ENCODE assay signal across 1 cellular context in the genomic region with DNA sequence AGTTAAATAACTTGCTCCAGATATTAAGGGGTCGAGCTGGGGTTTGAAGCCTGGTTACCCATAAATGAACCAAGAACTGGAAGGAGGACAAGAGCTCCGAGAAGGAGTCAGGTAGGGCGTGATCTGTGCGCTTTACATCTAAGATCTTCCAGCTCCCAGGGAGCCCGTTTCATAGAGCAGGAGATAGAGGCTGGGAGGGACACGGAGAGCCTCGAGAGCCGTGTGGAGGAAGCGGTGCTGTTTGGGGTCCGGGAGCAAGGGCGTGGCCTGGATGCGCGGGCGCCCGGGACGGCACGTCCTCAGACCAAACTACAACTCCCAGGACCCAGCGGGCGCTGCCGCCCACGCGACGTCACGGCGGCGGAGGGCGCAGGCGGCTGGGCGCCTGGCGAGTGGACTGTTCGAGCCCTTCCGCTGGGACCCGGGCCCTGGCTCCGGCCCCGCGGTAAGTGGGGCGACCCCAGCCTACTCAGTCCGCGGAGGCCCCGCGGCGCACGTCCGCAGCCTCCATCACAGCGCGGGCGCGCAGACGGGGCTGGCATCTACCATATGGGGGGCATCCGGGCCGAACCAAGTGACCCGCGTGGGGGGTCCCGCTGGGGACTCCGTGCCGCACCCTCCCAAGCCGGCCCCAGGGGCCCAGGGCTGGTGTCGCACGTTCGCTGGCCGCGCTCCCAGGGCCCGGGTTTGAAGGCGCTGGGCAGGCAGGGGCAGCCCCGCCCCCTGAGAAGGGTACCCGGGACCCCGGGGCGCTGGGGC.
TF ChIP-seq lines count a peak whose summit lies in the region.

BCKDK (plus strand) TSS at position 352 of the 759 bp plus-strand sequence. CDS start 838 bp downstream, outside the sequence.

TF ChIP-seq in HepG2, 621 proteins besides CTCF, POLR2A, EP300 and RAD21 (continued from another document and continues in another):
- TF ChIP-seq FOSL1 (CRISPR knock-in tag; IDR thresholded peaks at IDR 0.05; ENCODE audit: borderline replicate concordance) = no peak
- TF ChIP-seq HHEX (CRISPR knock-in tag; IDR thresholded peaks at IDR 0.05) = no peak
- TF ChIP-seq CHD2 (IDR thresholded peaks at IDR 0.05; ENCODE audit: low read depth, low read length) = 0 out of 2 replicates have a peak, but pooled peaks have one; percentile 45
- TF ChIP-seq, protein P1, sequence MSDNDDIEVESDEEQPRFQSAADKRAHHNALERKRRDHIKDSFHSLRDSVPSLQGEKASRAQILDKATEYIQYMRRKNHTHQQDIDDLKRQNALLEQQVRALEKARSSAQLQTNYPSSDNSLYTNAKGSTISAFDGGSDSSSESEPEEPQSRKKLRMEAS (IDR thresholded peaks at IDR 0.05) = peak; percentile 90; the same call in 1 of the 2 replicates
- 0 out of 2 replicates have a peak, but pooled peaks have one; percentile 37 for TF ChIP-seq CBX5 (CRISPR knock-in tag; IDR thresholded peaks at IDR 0.05; ENCODE audit: borderline replicate concordance)
- TF ChIP-seq XRCC5 (optimal IDR thresholded peaks at IDR 0.05; ENCODE audit: low read length) = peak; percentile 63
- no peak for TF ChIP-seq GZF1 (CRISPR knock-in tag; IDR thresholded peaks at IDR 0.05)
- no peak for TF ChIP-seq AKNA (CRISPR knock-in tag; IDR thresholded peaks at IDR 0.05; ENCODE audit: borderline replicate concordance)
- TF ChIP-seq FOSL2 (CRISPR knock-in tag; IDR thresholded peaks at IDR 0.05) = peak; percentile 20; the same call in 1 of the 2 replicates
- no peak for TF ChIP-seq ZNF512B (CRISPR knock-in tag; IDR thresholded peaks at IDR 0.05; ENCODE audit: borderline replicate concordance)
- no peak for TF ChIP-seq ZNF260 (CRISPR knock-in tag; IDR thresholded peaks at IDR 0.05; ENCODE audit: borderline replicate concordance, low read depth)
- TF ChIP-seq ZNF766 (CRISPR knock-in tag; IDR thresholded peaks at IDR 0.05; ENCODE audit: borderline replicate concordance) = peak; percentile 31
- peak; percentile 67 for TF ChIP-seq ARNT2 (CRISPR knock-in tag; IDR thresholded peaks at IDR 0.05; ENCODE audit: low read depth)
- TF ChIP-seq TIGD3 (CRISPR knock-in tag; IDR thresholded peaks at IDR 0.05; ENCODE audit: borderline replicate concordance) = no peak
- TF ChIP-seq, protein P2, sequence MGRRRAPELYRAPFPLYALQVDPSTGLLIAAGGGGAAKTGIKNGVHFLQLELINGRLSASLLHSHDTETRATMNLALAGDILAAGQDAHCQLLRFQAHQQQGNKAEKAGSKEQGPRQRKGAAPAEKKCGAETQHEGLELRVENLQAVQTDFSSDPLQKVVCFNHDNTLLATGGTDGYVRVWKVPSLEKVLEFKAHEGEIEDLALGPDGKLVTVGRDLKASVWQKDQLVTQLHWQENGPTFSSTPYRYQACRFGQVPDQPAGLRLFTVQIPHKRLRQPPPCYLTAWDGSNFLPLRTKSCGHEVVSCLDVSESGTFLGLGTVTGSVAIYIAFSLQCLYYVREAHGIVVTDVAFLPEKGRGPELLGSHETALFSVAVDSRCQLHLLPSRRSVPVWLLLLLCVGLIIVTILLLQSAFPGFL (CRISPR knock-in tag; IDR thresholded peaks at IDR 0.05) = no peak
- peak; percentile 74 for TF ChIP-seq BORCS8-MEF2B (CRISPR knock-in tag; IDR thresholded peaks at IDR 0.05)
- TF ChIP-seq MLX (CRISPR knock-in tag; IDR thresholded peaks at IDR 0.05) = peak; percentile 62; the same call in 1 of the 2 replicates
- no peak for TF ChIP-seq ZNF646 (CRISPR knock-in tag; IDR thresholded peaks at IDR 0.05)
- TF ChIP-seq, protein P3, sequence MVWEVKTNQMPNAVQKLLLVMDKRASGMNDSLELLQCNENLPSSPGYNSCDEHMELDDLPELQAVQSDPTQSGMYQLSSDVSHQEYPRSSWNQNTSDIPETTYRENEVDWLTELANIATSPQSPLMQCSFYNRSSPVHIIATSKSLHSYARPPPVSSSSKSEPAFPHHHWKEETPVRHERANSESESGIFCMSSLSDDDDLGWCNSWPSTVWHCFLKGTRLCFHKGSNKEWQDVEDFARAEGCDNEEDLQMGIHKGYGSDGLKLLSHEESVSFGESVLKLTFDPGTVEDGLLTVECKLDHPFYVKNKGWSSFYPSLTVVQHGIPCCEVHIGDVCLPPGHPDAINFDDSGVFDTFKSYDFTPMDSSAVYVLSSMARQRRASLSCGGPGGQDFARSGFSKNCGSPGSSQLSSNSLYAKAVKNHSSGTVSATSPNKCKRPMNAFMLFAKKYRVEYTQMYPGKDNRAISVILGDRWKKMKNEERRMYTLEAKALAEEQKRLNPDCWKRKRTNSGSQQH (CRISPR knock-in tag; IDR thresholded peaks at IDR 0.05; ENCODE audit: low read depth) = peak; percentile 23; the same call in 1 of the 2 replicates
- peak; percentile 92; the same call in 1 of the 2 replicates for TF ChIP-seq HES4 (CRISPR knock-in tag; IDR thresholded peaks at IDR 0.05; ENCODE audit: borderline replicate concordance)
- TF ChIP-seq ZNF414 (CRISPR knock-in tag; IDR thresholded peaks at IDR 0.05) = 0 out of 2 replicates have a peak, but pooled peaks have one; percentile 56
- TF ChIP-seq RXRA (CRISPR knock-in tag; IDR thresholded peaks at IDR 0.05) = peak; percentile 37
- TF ChIP-seq, protein P4, sequence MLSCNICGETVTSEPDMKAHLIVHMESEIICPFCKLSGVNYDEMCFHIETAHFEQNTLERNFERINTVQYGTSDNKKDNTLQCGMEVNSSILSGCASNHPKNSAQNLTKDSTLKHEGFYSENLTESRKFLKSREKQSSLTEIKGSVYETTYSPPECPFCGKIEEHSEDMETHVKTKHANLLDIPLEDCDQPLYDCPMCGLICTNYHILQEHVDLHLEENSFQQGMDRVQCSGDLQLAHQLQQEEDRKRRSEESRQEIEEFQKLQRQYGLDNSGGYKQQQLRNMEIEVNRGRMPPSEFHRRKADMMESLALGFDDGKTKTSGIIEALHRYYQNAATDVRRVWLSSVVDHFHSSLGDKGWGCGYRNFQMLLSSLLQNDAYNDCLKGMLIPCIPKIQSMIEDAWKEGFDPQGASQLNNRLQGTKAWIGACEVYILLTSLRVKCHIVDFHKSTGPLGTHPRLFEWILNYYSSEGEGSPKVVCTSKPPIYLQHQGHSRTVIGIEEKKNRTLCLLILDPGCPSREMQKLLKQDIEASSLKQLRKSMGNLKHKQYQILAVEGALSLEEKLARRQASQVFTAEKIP (CRISPR knock-in tag; IDR thresholded peaks at IDR 0.05; ENCODE audit: borderline replicate concordance) = no peak
- peak; percentile 87; the same call in 1 of the 2 replicates for TF ChIP-seq EEA1 (CRISPR knock-in tag; IDR thresholded peaks at IDR 0.05; ENCODE audit: borderline replicate concordance)
